9 cellular contexts compared by ENCODE assay signal in the genomic region with DNA sequence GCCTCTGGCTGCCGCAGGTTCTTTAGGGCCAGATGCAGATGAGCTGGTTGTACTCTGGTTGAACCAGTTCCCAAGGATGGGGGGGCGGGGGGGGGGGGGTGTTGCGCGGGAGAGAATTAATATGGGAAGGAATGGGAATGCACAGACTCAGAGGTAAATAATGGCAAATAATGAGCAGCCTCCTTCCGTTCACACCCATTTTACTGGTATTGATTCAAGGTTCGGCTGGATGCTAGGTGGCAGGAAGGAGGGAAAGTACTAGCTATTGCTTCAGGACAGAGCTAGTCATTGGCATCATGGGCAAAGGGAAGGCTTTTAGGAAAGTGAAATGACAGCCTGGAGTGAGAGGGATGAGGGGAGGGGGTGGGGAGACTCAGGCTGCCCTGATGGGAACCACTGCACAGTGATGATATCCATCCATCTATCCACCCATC. TPM values are rescaled to one million over a fixed set of nuclear protein-coding genes. Genes with fewer than 3 reads are reported as not detected.
A peak's percentile ranks its signal among the peaks of the same experiment; 100 is the strongest.
DNase-seq lines count a peak whose midpoint lies in the region; ATAC-seq and TF ChIP-seq lines count a peak whose summit lies in the region.
"Had no signal": no experiment of that assay in that cellular context is flagged by ENCODE, and none has a peak within 500 bp of the region (broad histone marks: within the 10 kb centered on the region; RNA-seq: fewer than 3 reads in every experiment).

A gene with protein sequence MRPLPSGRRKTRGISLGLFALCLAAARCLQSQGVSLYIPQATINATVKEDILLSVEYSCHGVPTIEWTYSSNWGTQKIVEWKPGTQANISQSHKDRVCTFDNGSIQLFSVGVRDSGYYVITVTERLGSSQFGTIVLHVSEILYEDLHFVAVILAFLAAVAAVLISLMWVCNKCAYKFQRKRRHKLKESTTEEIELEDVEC (minus strand): TSS at position 34 of the 434 bp plus-strand sequence. CDS start 116 bp downstream, outside the sequence.

- POLR2A ChIA-PET in AG04449 (lab: Yijun Ruan, JAX) (no interaction called here), GM10248 (lab: Yijun Ruan, JAX) (no interaction called here)

- H3K4me1 ChIP-seq in esophagus (ENCODE audit: control insufficient read depth in 2 of 2, insufficient read depth in 2 of 2, low read length in 1 of 2) = peaks cover under 1 to 3% of the 10 kb centered on the region in 2 donors

- no peak for ATAC-seq in HG02852 (IDR thresholded peaks at IDR 0.05; ENCODE audit: unreplicated experiment)

- no peaks in the 10 kb centered on the region for H3K27me3 ChIP-seq in esophagus (ENCODE audit: control insufficient read depth in 1 of 2, insufficient read depth in 2 of 2, low read length in 2 of 2)

- WGBS in esophagus, 2 donors = 12 to 31% methylated on average over 3 to 6 of the region's 6 CpGs

- DNase-seq in AG04449 (ENCODE audit: low read depth, low spot score) (no peak), NCI-H2029 (lab: John Stamatoyannopoulos, UW) (peak; percentile 19), occipital lobe (lab: John Stamatoyannopoulos, UW) (peak; percentile 22), GM10248 (ENCODE audit: extremely low spot score) (no peak), C1 segment of cervical spinal cord (lab: John Stamatoyannopoulos, UW) (no peak), SW 1271 (lab: John Stamatoyannopoulos, UW) (no peak)
- DNase-seq: activated CD8-positive, alpha-beta memory T cell treated with anti-CD3 and anti-CD28 coated beads, Interleukin-2, amount 50 U/mL, for 48 hours had no signal

- H3K4me3 ChIP-seq in AG04449 (ENCODE audit: low read depth, low read length) = peak within 1 kb of the TSS; percentile 46
- H3K4me3 ChIP-seq in esophagus (ENCODE audit: low read depth in 1 of 2, low read length in 2 of 2) = peak within 1 kb of the TSS; percentile 10 to 40

- H3K36me3 ChIP-seq in esophagus (ENCODE audit: control insufficient read depth in 2 of 2, insufficient read depth in 2 of 2, low read length in 1 of 2) = no peaks in the 10 kb centered on the region

- TF ChIP-seq CTCF in AG04449 (IDR thresholded peaks at IDR 0.05; ENCODE audit: insufficient read depth, low read length, missing control alignments) (no peak), GM10248 (IDR thresholded peaks at IDR 0.05; ENCODE audit: control extremely low read depth, extremely low read depth, low read depth, missing control alignments) (no peak)

- no peak within 1 kb of the TSS for H3K27ac ChIP-seq in esophagus (ENCODE audit: low read depth in 2 of 2, low read length in 1 of 2)

- H3K9me3 ChIP-seq in esophagus (ENCODE audit: control insufficient read depth in 2 of 2, insufficient read depth in 1 of 2, low read depth in 1 of 2, low read length in 1 of 2) = no peaks in the 10 kb centered on the region

- CTCF ChIA-PET in AG04449 (lab: Yijun Ruan, JAX) (interaction anchor here (0.7 to 1.5 kb wide), 3 partner anchors 8 to 42 kb away, joined by 3 to 8 read pairs (median 3); no protein-coding TSS in a partner anchor), GM10248 (lab: Yijun Ruan, JAX) (no interaction called here)

RNA-seq across cellular contexts. Expression of the gene that starts here (rescaled TPM):
- under 1 TPM; 0.05 to 0.06 TPM for polyA plus RNA-seq in esophagus
- total RNA-seq in occipital lobe = 1.1 TPM

Comparison
In these comparisons a context has a peak if more than half of its experiments do, and no peak if none do; other contexts are left out.
1. DNase-seq: peak in NCI-H2029 (single experiment) and occipital lobe (single experiment); none in AG04449 (single experiment), GM10248 (single experiment), C1 segment of cervical spinal cord (0 of 14) and SW 1271 (0 of 2).